ENCODE assay signal across 1 cellular context in the genomic region with DNA sequence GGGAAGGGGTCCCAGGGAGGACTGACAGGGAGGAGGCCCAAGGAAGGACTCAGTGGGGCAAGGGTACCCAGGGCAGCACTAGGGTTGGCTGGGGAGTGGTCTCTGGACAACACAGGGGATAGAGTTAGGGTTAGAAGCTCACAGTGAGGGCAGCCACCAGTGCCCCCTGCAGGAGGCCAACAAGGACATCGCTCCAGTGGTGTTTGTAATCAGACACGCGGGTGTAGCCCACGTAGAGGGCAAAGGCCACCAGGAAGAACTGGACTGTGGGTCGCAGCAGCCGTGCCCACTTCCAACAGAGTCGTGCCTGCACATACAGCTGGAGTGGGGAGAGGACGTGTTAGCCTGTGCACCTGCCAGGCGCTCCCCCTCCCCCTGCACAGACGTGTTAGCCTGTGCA.
TF ChIP-seq lines count a peak whose summit lies in the region.

No MANE protein-coding gene starts in this region.

TF ChIP-seq in K562, 482 proteins besides CTCF, POLR2A, EP300 and RAD21:
- TF ChIP-seq POLR2AphosphoS5 (IDR thresholded peaks at IDR 0.05; ENCODE audit: control insufficient read depth, insufficient read depth, low read depth, low read length) (no peak), ELF4 (CRISPR knock-in tag; IDR thresholded peaks at IDR 0.05) (no peak)
